In the genomic region with DNA sequence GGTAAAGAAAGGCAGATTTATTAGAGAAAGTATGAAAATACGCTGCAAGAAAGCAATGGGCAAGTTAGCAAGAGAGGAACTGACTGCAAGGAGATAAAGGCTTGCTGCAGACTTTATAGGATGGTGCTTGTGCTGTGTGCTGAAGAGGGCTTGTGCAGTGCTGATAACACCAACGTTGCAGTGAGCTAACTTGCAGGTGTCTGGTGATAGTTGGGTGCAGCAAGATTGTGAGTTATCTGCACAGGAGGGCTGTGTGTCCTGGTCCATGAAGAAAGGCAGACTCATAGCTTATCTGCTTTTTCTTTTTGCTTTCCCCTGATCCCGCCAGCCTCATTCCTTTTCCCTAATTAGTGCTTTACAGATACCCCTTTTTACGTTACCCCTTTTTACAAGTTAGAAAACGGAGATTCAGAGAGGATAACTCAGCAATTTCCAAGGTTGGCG, we compare ENCODE assay signal across 1 cellular context.
TF ChIP-seq lines count a peak whose summit lies in the region.

No MANE protein-coding gene starts in this region.

TF ChIP-seq in K562, 482 proteins besides CTCF, POLR2A, EP300 and RAD21 (continued from another document and continues in another):
- TF ChIP-seq, protein P1, sequence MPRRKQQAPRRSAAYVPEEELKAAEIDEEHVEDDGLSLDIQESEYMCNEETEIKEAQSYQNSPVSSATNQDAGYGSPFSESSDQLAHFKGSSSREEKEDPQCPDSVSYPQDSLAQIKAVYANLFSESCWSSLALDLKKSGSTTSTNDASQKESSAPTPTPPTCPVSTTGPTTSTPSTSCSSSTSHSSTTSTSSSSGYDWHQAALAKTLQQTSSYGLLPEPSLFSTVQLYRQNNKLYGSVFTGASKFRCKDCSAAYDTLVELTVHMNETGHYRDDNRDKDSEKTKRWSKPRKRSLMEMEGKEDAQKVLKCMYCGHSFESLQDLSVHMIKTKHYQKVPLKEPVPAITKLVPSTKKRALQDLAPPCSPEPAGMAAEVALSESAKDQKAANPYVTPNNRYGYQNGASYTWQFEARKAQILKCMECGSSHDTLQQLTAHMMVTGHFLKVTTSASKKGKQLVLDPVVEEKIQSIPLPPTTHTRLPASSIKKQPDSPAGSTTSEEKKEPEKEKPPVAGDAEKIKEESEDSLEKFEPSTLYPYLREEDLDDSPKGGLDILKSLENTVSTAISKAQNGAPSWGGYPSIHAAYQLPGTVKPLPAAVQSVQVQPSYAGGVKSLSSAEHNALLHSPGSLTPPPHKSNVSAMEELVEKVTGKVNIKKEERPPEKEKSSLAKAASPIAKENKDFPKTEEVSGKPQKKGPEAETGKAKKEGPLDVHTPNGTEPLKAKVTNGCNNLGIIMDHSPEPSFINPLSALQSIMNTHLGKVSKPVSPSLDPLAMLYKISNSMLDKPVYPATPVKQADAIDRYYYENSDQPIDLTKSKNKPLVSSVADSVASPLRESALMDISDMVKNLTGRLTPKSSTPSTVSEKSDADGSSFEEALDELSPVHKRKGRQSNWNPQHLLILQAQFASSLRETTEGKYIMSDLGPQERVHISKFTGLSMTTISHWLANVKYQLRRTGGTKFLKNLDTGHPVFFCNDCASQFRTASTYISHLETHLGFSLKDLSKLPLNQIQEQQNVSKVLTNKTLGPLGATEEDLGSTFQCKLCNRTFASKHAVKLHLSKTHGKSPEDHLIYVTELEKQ (CRISPR knock-in tag; IDR thresholded peaks at IDR 0.05), result no peak
- TF ChIP-seq ESRRA (IDR thresholded peaks at IDR 0.05; ENCODE audit: borderline replicate concordance, low read depth) (no peak), FUS (optimal IDR thresholded peaks at IDR 0.05; ENCODE audit: low read depth, low read length) (no peak), SMARCA4 (IDR thresholded peaks at IDR 0.05) (peak; percentile 99), SRSF7 (optimal IDR thresholded peaks at IDR 0.05; ENCODE audit: low read depth, low read length) (no peak), ARNT (IDR thresholded peaks at IDR 0.05) (peak; percentile 93 to 97), JUND (IDR thresholded peaks at IDR 0.05; ENCODE audit: borderline replicate concordance, low read depth, low read length) (peak; percentile 68), JUND (tag; IDR thresholded peaks at IDR 0.05; ENCODE audit: borderline replicate concordance, low read depth, low read length) (peak; percentile 42; the same call in 2 of the 3 replicates), BHLHE40 (IDR thresholded peaks at IDR 0.05; ENCODE audit: low read length) (peak; percentile 89), ZNF121 (CRISPR knock-in tag; conservative IDR thresholded peaks at IDR 0.05) (no peak), POLR3G (IDR thresholded peaks at IDR 0.05; ENCODE audit: extremely low read depth, insufficient read length, insufficient replicate concordance) (no peak), MTA3 (IDR thresholded peaks at IDR 0.05; ENCODE audit: borderline replicate concordance) (peak; percentile 74; the same call in 1 of the 2 replicates), TOE1 (IDR thresholded peaks at IDR 0.05; ENCODE audit: borderline replicate concordance) (peak; percentile 78), TOE1 (CRISPR knock-in tag; IDR thresholded peaks at IDR 0.05; ENCODE audit: borderline replicate concordance, low read depth) (no peak), FOXK1 (CRISPR knock-in tag; IDR thresholded peaks at IDR 0.05; ENCODE audit: borderline replicate concordance) (no peak), MAFK (IDR thresholded peaks at IDR 0.05; ENCODE audit: low read length) (0 out of 2 replicates have a peak, but pooled peaks have one; percentile 26), XRCC3 (IDR thresholded peaks at IDR 0.05) (no peak), ESRRB (CRISPR knock-in tag; IDR thresholded peaks at IDR 0.05; ENCODE audit: borderline replicate concordance) (no peak), GTF2F1 (IDR thresholded peaks at IDR 0.05; ENCODE audit: low read depth, low read length) (no peak), SMARCB1 (IDR thresholded peaks at IDR 0.05; ENCODE audit: insufficient read length, low read depth) (no peak), MYC (IDR thresholded peaks at IDR 0.05; ENCODE audit: low read depth, low read length) (peak; percentile 45), MYC (CRISPR knock-in tag; IDR thresholded peaks at IDR 0.05; ENCODE audit: borderline replicate concordance, low read depth) (no peak), NFYB (IDR thresholded peaks at IDR 0.05; ENCODE audit: extremely low read depth, insufficient read length) (no peak), CREM (IDR thresholded peaks at IDR 0.05; ENCODE audit: low read depth) (peak; percentile 81), RBM14 (IDR thresholded peaks at IDR 0.05; ENCODE audit: borderline replicate concordance, insufficient read depth, low read depth, low read length) (no peak), MTF1 (CRISPR knock-in tag; IDR thresholded peaks at IDR 0.05; ENCODE audit: borderline replicate concordance) (no peak), ZNF431 (CRISPR knock-in tag; IDR thresholded peaks at IDR 0.05) (peak; percentile 79; the same call in 1 of the 2 replicates), ILF3 (IDR thresholded peaks at IDR 0.05; ENCODE audit: borderline replicate concordance) (0 out of 2 replicates have a peak, but pooled peaks have one; percentile 46), FOXA3 (CRISPR knock-in tag; conservative IDR thresholded peaks at IDR 0.05 in 1 of 2, IDR thresholded peaks at IDR 0.05 in 1 of 2) (peak; percentile 80 to 95), ZNF699 (CRISPR knock-in tag; IDR thresholded peaks at IDR 0.05; ENCODE audit: insufficient replicate concordance) (no peak), ZNF232 (CRISPR knock-in tag; IDR thresholded peaks at IDR 0.05) (no peak)
- TF ChIP-seq, protein P2, sequence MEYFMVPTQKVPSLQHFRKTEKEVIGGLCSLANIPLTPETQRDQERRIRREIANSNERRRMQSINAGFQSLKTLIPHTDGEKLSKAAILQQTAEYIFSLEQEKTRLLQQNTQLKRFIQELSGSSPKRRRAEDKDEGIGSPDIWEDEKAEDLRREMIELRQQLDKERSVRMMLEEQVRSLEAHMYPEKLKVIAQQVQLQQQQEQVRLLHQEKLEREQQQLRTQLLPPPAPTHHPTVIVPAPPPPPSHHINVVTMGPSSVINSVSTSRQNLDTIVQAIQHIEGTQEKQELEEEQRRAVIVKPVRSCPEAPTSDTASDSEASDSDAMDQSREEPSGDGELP (CRISPR knock-in tag; IDR thresholded peaks at IDR 0.05; ENCODE audit: borderline replicate concordance), result peak; percentile 62
- TF ChIP-seq, protein P3, sequence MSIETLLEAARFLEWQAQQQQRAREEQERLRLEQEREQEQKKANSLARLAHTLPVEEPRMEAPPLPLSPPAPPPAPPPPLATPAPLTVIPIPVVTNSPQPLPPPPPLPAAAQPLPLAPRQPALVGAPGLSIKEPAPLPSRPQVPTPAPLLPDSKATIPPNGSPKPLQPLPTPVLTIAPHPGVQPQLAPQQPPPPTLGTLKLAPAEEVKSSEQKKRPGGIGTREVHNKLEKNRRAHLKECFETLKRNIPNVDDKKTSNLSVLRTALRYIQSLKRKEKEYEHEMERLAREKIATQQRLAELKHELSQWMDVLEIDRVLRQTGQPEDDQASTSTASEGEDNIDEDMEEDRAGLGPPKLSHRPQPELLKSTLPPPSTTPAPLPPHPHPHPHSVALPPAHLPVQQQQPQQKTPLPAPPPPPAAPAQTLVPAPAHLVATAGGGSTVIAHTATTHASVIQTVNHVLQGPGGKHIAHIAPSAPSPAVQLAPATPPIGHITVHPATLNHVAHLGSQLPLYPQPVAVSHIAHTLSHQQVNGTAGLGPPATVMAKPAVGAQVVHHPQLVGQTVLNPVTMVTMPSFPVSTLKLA (conservative IDR thresholded peaks at IDR 0.05), result peak in 1 of 2 experiments; percentile 69; a peak in 2 of 4 replicates
- TF ChIP-seq, protein P4, sequence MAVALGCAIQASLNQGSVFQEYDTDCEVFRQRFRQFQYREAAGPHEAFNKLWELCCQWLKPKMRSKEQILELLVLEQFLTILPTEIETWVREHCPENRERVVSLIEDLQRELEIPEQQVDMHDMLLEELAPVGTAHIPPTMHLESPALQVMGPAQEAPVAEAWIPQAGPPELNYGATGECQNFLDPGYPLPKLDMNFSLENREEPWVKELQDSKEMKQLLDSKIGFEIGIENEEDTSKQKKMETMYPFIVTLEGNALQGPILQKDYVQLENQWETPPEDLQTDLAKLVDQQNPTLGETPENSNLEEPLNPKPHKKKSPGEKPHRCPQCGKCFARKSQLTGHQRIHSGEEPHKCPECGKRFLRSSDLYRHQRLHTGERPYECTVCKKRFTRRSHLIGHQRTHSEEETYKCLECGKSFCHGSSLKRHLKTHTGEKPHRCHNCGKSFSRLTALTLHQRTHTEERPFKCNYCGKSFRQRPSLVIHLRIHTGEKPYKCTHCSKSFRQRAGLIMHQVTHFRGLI (CRISPR knock-in tag; IDR thresholded peaks at IDR 0.05), result no peak
- TF ChIP-seq, protein P5, sequence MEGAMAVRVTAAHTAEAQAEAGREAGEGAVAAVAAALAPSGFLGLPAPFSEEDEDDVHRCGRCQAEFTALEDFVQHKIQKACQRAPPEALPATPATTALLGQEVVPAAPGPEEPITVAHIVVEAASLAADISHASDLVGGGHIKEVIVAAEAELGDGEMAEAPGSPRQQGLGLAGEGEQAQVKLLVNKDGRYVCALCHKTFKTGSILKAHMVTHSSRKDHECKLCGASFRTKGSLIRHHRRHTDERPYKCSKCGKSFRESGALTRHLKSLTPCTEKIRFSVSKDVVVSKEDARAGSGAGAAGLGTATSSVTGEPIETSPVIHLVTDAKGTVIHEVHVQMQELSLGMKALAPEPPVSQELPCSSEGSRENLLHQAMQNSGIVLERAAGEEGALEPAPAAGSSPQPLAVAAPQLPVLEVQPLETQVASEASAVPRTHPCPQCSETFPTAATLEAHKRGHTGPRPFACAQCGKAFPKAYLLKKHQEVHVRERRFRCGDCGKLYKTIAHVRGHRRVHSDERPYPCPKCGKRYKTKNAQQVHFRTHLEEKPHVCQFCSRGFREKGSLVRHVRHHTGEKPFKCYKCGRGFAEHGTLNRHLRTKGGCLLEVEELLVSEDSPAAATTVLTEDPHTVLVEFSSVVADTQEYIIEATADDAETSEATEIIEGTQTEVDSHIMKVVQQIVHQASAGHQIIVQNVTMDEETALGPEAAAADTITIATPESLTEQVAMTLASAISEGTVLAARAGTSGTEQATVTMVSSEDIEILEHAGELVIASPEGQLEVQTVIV (CRISPR knock-in tag; IDR thresholded peaks at IDR 0.05; ENCODE audit: borderline replicate concordance), result no peak
- TF ChIP-seq, protein P6, sequence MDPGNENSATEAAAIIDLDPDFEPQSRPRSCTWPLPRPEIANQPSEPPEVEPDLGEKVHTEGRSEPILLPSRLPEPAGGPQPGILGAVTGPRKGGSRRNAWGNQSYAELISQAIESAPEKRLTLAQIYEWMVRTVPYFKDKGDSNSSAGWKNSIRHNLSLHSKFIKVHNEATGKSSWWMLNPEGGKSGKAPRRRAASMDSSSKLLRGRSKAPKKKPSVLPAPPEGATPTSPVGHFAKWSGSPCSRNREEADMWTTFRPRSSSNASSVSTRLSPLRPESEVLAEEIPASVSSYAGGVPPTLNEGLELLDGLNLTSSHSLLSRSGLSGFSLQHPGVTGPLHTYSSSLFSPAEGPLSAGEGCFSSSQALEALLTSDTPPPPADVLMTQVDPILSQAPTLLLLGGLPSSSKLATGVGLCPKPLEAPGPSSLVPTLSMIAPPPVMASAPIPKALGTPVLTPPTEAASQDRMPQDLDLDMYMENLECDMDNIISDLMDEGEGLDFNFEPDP (CRISPR knock-in tag; IDR thresholded peaks at IDR 0.05), result no peak
- TF ChIP-seq, protein P7, sequence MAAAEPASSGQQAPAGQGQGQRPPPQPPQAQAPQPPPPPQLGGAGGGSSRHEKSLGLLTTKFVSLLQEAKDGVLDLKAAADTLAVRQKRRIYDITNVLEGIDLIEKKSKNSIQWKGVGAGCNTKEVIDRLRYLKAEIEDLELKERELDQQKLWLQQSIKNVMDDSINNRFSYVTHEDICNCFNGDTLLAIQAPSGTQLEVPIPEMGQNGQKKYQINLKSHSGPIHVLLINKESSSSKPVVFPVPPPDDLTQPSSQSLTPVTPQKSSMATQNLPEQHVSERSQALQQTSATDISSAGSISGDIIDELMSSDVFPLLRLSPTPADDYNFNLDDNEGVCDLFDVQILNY (CRISPR knock-in tag; IDR thresholded peaks at IDR 0.05), result no peak
- TF ChIP-seq, protein P8, sequence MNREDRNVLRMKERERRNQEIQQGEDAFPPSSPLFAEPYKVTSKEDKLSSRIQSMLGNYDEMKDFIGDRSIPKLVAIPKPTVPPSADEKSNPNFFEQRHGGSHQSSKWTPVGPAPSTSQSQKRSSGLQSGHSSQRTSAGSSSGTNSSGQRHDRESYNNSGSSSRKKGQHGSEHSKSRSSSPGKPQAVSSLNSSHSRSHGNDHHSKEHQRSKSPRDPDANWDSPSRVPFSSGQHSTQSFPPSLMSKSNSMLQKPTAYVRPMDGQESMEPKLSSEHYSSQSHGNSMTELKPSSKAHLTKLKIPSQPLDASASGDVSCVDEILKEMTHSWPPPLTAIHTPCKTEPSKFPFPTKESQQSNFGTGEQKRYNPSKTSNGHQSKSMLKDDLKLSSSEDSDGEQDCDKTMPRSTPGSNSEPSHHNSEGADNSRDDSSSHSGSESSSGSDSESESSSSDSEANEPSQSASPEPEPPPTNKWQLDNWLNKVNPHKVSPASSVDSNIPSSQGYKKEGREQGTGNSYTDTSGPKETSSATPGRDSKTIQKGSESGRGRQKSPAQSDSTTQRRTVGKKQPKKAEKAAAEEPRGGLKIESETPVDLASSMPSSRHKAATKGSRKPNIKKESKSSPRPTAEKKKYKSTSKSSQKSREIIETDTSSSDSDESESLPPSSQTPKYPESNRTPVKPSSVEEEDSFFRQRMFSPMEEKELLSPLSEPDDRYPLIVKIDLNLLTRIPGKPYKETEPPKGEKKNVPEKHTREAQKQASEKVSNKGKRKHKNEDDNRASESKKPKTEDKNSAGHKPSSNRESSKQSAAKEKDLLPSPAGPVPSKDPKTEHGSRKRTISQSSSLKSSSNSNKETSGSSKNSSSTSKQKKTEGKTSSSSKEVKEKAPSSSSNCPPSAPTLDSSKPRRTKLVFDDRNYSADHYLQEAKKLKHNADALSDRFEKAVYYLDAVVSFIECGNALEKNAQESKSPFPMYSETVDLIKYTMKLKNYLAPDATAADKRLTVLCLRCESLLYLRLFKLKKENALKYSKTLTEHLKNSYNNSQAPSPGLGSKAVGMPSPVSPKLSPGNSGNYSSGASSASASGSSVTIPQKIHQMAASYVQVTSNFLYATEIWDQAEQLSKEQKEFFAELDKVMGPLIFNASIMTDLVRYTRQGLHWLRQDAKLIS (CRISPR knock-in tag; IDR thresholded peaks at IDR 0.05), result no peak
- TF ChIP-seq, protein P9, sequence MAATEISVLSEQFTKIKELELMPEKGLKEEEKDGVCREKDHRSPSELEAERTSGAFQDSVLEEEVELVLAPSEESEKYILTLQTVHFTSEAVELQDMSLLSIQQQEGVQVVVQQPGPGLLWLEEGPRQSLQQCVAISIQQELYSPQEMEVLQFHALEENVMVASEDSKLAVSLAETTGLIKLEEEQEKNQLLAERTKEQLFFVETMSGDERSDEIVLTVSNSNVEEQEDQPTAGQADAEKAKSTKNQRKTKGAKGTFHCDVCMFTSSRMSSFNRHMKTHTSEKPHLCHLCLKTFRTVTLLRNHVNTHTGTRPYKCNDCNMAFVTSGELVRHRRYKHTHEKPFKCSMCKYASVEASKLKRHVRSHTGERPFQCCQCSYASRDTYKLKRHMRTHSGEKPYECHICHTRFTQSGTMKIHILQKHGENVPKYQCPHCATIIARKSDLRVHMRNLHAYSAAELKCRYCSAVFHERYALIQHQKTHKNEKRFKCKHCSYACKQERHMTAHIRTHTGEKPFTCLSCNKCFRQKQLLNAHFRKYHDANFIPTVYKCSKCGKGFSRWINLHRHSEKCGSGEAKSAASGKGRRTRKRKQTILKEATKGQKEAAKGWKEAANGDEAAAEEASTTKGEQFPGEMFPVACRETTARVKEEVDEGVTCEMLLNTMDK (IDR thresholded peaks at IDR 0.05; ENCODE audit: borderline replicate concordance, insufficient read depth, low read depth, low read length, poor library complexity, severe bottlenecking), result no peak
- TF ChIP-seq, protein P10, sequence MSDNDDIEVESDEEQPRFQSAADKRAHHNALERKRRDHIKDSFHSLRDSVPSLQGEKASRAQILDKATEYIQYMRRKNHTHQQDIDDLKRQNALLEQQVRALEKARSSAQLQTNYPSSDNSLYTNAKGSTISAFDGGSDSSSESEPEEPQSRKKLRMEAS (CRISPR knock-in tag; IDR thresholded peaks at IDR 0.05), result peak; percentile 76; the same call in 1 of the 2 replicates
